ENCODE assay signal across 10 cellular contexts in the genomic region with DNA sequence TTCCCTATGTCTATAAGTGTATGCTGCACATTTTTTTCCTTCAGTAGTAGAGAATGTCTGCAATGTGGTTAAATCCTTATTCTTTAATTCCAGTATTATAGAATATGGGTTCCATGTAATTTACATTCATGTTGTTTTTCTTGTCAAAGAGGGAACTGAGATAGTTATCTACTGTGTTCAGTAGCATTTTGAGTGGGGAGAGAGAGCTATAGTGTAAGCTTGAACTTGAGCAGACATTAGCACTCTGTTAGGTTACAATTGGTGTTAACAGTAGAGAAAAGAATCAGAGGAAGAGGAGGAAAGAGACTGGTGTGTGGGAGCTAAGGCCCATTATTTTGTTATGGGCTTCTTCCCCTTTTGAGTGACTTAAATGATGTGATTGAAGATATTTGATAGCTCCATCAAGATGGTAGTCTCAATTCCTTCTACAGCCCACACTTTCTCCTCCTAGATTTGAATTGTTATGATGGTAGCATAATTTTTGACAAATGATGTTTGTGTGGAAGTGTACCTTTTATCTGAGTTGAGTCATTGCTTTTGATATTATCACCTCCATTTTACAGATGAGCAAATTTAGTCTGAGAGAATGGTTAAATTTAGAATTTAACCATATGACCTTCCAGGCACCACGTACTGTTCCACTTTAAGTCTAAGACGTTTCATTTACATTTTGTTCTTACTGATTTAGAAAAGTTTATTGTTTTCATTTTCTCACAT.
DNase-seq lines count a peak whose midpoint lies in the region; ATAC-seq and TF ChIP-seq lines count a peak whose summit lies in the region.
"Had no signal": no experiment of that assay in that cellular context is flagged by ENCODE, and none has a peak within 500 bp of the region (broad histone marks: within the 10 kb centered on the region; RNA-seq: fewer than 3 reads in every experiment).

No MANE protein-coding gene starts in this region.

- intact Hi-C loops in adrenal gland (cut with DNase I) = no loop called here

- peaks cover 38% of the 10 kb centered on the region; the same call in 1 of the 2 replicates for H3K79me2 ChIP-seq in SK-N-SH (ENCODE audit: insufficient read depth)

- TF ChIP-seq POLR2A in adrenal gland (IDR thresholded peaks at IDR 0.05) = no peak

- no peaks in the 10 kb centered on the region for H3K9me2 ChIP-seq in SK-N-SH

- POLR2A ChIA-PET in SK-N-SH (lab: Yijun Ruan, JAX) = no interaction called here

- WGBS in SK-N-SH (ENCODE audit: low lambda C conversion rate) = 34% methylated on average over 2 of the region's 2 CpGs
- WGBS in adrenal gland, 4 donors = 17 to 26% (median 22%) methylated on average over 2 of the region's 2 CpGs

- DNase-seq in SK-N-SH = no peak
- DNase-seq in adrenal gland = no peak
- DNase-seq in NCI-H187 (lab: John Stamatoyannopoulos, UW) = no peak
- DNase-seq in medulla oblongata (ENCODE audit: extremely low spot score) = no peak
- no peak for DNase-seq in MV-4-11 (lab: John Stamatoyannopoulos, UW)
- DNase-seq: activated naive CD4-positive, alpha-beta T cell treated with anti-CD3 and anti-CD28 coated beads, Interleukin-2, amount 50 U/mL, for 16 hours had no signal

- TF ChIP-seq CTCF in SK-N-SH (IDR thresholded peaks at IDR 0.05) = no peak
- TF ChIP-seq CTCF in adrenal gland (IDR thresholded peaks at IDR 0.05) = no peak

- H3K27ac ChIP-seq in SK-N-SH (ENCODE audit: low read depth in 2 of 2, low read length in 1 of 2) (no peak overlapping the region), adrenal gland (peak overlapping the region in 3 of 5 donors; percentile 27 to 70 (median 66)), subcutaneous abdominal adipose tissue (ENCODE audit: low read depth, low read length) (peak overlapping the region; percentile 28)
- H3K27ac ChIP-seq: 22Rv1 had no signal

- H3K27me3 ChIP-seq in SK-N-SH (ENCODE audit: insufficient read depth) = no peaks in the 10 kb centered on the region
- no peaks in the 10 kb centered on the region for H3K27me3 ChIP-seq in adrenal gland
- H3K27me3 ChIP-seq in subcutaneous abdominal adipose tissue (ENCODE audit: control insufficient read depth in 5 of 5, insufficient read depth in 4 of 5, low read length in 5 of 5) = no peaks in the 10 kb centered on the region

- H3K4me1 ChIP-seq in SK-N-SH (ENCODE audit: control insufficient read depth in 1 of 2, insufficient read depth in 2 of 2, low read depth in 1 of 2, low read length in 1 of 2) (peaks cover 25 to 29% of the 10 kb centered on the region in 2 experiments; a peak in 3 of 4 replicates), adrenal gland (replicated peaks in 1 of 2) (peaks cover 50 to 75% of the 10 kb centered on the region in 2 donors), subcutaneous abdominal adipose tissue (ENCODE audit: control insufficient read depth in 5 of 5, insufficient read depth in 5 of 5, low read length in 5 of 5) (peaks cover 8 to 68% (median 30%) of the 10 kb centered on the region in 5 donors)

- TF ChIP-seq EP300 in SK-N-SH (IDR thresholded peaks at IDR 0.05; ENCODE audit: borderline replicate concordance in 1 of 2, low read depth in 1 of 2, low read length in 1 of 2) = no peak

- no peak for TF ChIP-seq RAD21 in SK-N-SH (IDR thresholded peaks at IDR 0.05; ENCODE audit: low read length)

- no peaks in the 10 kb centered on the region for H4K20me1 ChIP-seq in SK-N-SH (ENCODE audit: insufficient read depth)

- ATAC-seq in SK-N-SH treated with all-trans-retinoic acid at 6 μM for 48 hours = no peak
- peak; percentile 55 for ATAC-seq in HG02870 (IDR thresholded peaks at IDR 0.05; ENCODE audit: unreplicated experiment)

- H3K36me3 ChIP-seq in SK-N-SH (replicated peaks in 1 of 2; ENCODE audit: control insufficient read depth in 1 of 2, insufficient read depth in 2 of 2, low read length in 1 of 2) (no peaks in the 10 kb centered on the region), adrenal gland (replicated peaks in 1 of 2) (no peaks in the 10 kb centered on the region), subcutaneous abdominal adipose tissue (ENCODE audit: control insufficient read depth in 5 of 5, insufficient read depth in 5 of 5, low read length in 5 of 5) (no peaks in the 10 kb centered on the region)

- no peak overlapping the region for H2AFZ ChIP-seq in SK-N-SH (ENCODE audit: low read depth)

- no peak overlapping the region for H3K4me3 ChIP-seq in SK-N-SH (ENCODE audit: low read depth in 2 of 2, low read length in 1 of 2)
- H3K4me3 ChIP-seq in adrenal gland = no peak overlapping the region
- no peak overlapping the region for H3K4me3 ChIP-seq in subcutaneous abdominal adipose tissue (ENCODE audit: low read depth in 1 of 5, low read length in 5 of 5)

- H3K9me3 ChIP-seq in SK-N-SH = no peaks in the 10 kb centered on the region
- H3K9me3 ChIP-seq in adrenal gland (replicated peaks in 1 of 3) = no peaks in the 10 kb centered on the region
- H3K9me3 ChIP-seq in subcutaneous abdominal adipose tissue (ENCODE audit: control insufficient read depth in 5 of 5, low read length in 5 of 5) = no peaks in the 10 kb centered on the region

- H3K9ac ChIP-seq in SK-N-SH (no peak overlapping the region; the same call in 1 of the 2 replicates), subcutaneous abdominal adipose tissue (ENCODE audit: low read length in 5 of 5) (no peak overlapping the region)

- CTCF ChIA-PET in SK-N-SH (lab: Yijun Ruan, JAX) = interaction anchor here (1.0 to 1.4 kb wide), 2 partner anchors 11 to 230 kb away, joined by 3 read pairs; no protein-coding TSS in a partner anchor

- peaks cover 4% of the 10 kb centered on the region for H3F3A ChIP-seq in SK-N-SH (replicated peaks; ENCODE audit: insufficient read depth)

- H3K4me2 ChIP-seq in SK-N-SH = peak overlapping the region; percentile 58; the same call in 1 of the 2 replicates

TF ChIP-seq in SK-N-SH, 30 proteins besides CTCF, POLR2A, EP300 and RAD21:
- TF ChIP-seq JUND (IDR thresholded peaks at IDR 0.05) = no peak
- TF ChIP-seq FOXM1 (IDR thresholded peaks at IDR 0.05; ENCODE audit: low read depth) = no peak
- TF ChIP-seq NFIC (IDR thresholded peaks at IDR 0.05; ENCODE audit: borderline replicate concordance) = no peak
- TF ChIP-seq MXI1 (IDR thresholded peaks at IDR 0.05; ENCODE audit: low read depth, low read length) = no peak
- no peak for TF ChIP-seq RFX5 (IDR thresholded peaks at IDR 0.05; ENCODE audit: low read length)
- no peak for TF ChIP-seq USF2 (IDR thresholded peaks at IDR 0.05; ENCODE audit: borderline replicate concordance, low read depth, low read length)
- no peak for TF ChIP-seq SIN3A (IDR thresholded peaks at IDR 0.05; ENCODE audit: borderline replicate concordance, low read depth, low read length)

TF ChIP-seq in SK-N-SH treated with all-trans-retinoic acid at 6 μM for 48 hours, 23 proteins besides CTCF, POLR2A, EP300 and RAD21 (continues in another document):
- TF ChIP-seq TOX (CRISPR knock-in tag; IDR thresholded peaks at IDR 0.05; ENCODE audit: borderline replicate concordance) (no peak), ISL1 (CRISPR knock-in tag; IDR thresholded peaks at IDR 0.05) (no peak), POU6F1 (CRISPR knock-in tag; IDR thresholded peaks at IDR 0.05; ENCODE audit: borderline replicate concordance, low read depth) (no peak), RARB (CRISPR knock-in tag; IDR thresholded peaks at IDR 0.05) (no peak), ARNTL (CRISPR knock-in tag; IDR thresholded peaks at IDR 0.05; ENCODE audit: borderline replicate concordance, low read depth) (no peak), ZNF70 (CRISPR knock-in tag; IDR thresholded peaks at IDR 0.05) (no peak), ESRRG (CRISPR knock-in tag; IDR thresholded peaks at IDR 0.05) (no peak), ZNF565 (CRISPR knock-in tag; conservative IDR thresholded peaks at IDR 0.05; ENCODE audit: low read depth) (no peak), PPARA (CRISPR knock-in tag; IDR thresholded peaks at IDR 0.05; ENCODE audit: borderline replicate concordance) (no peak), PATZ1 (CRISPR knock-in tag; IDR thresholded peaks at IDR 0.05; ENCODE audit: borderline replicate concordance) (no peak)
- TF ChIP-seq, protein P1, sequence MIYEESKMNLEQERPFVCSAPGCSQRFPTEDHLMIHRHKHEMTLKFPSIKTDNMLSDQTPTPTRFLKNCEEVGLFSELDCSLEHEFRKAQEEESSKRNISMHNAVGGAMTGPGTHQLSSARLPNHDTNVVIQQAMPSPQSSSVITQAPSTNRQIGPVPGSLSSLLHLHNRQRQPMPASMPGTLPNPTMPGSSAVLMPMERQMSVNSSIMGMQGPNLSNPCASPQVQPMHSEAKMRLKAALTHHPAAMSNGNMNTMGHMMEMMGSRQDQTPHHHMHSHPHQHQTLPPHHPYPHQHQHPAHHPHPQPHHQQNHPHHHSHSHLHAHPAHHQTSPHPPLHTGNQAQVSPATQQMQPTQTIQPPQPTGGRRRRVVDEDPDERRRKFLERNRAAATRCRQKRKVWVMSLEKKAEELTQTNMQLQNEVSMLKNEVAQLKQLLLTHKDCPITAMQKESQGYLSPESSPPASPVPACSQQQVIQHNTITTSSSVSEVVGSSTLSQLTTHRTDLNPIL (CRISPR knock-in tag; IDR thresholded peaks at IDR 0.05; ENCODE audit: low read depth) = no peak

Comparison
In these comparisons a context has a peak if more than half of its experiments do, and no peak if none do; other contexts are left out.
1. H3K27ac ChIP-seq: peak in adrenal gland (3 of 5) and subcutaneous abdominal adipose tissue (single experiment); none in SK-N-SH (0 of 2).